In genomic region chr11:24249921-24250320, GRCh38 we compare ENCODE assay signal across 9 cellular contexts.
"Had no signal": no experiment of that assay in that cellular context is flagged by ENCODE, and none has a peak within 500 bp of the region (broad histone marks: within the 10 kb centered on the region; RNA-seq: fewer than 3 reads in every experiment).

No MANE protein-coding gene starts in this region.

- H3K9ac ChIP-seq: GM23248 had no signal

- H3K9me3 ChIP-seq: HAP-1 had no signal

- H3K4me1 ChIP-seq: HAP-1 had no signal

- H3K36me3 ChIP-seq: HAP-1 had no signal

- H3K4me3 ChIP-seq: GM23248, HAP-1, K562 had no signal

- H2AFZ ChIP-seq: GM23248 had no signal

- ATAC-seq: HCT116, K562 had no signal

- H3K27ac ChIP-seq: GM23248 had no signal

- DNase-seq: GM23248, GOT3, H7, HFFc6, IMR-90, KG1 had no signal
